ENCODE assay signal across 8 cellular contexts in genomic region chr10:33334839-33335549, GRCh38. TPM values are rescaled to one million over a fixed set of nuclear protein-coding genes. Genes with fewer than 3 reads are reported as not detected.
DNase-seq lines count a peak whose midpoint lies in the region; ATAC-seq and TF ChIP-seq lines count a peak whose summit lies in the region.

No MANE protein-coding gene starts in this region.

- H3K4me1 Mint-ChIP-seq in H9: peaks cover 30 to 37% of the 10 kb centered on the region in 2 experiments

- in situ Hi-C loops in astrocyte of the spinal cord (cut with HindIII; ENCODE audit: low sequenced_read_pairs): no loop called here

- H4K20me1 ChIP-seq in H9 (ENCODE audit: control insufficient read depth, insufficient read depth, insufficient read length): no peaks in the 10 kb centered on the region

- peaks cover 81% of the 10 kb centered on the region for H3K27me3 Mint-ChIP-seq in H9 (ENCODE audit: low read depth)

- H2BK5ac ChIP-seq in H9 (ENCODE audit: insufficient read length, low read length): no peak overlapping the region

- H3K23ac ChIP-seq in H9 (ENCODE audit: insufficient read length, low read depth, low read length): no peak overlapping the region

- no peaks in the 10 kb centered on the region; a peak in 2 of 5 replicates for H3K9me3 Mint-ChIP-seq in H9

- H3K27ac Mint-ChIP-seq in H9: no peak overlapping the region

- no peak overlapping the region for H2BK12ac ChIP-seq in H9 (ENCODE audit: insufficient read length, low read depth, low read length)

- H3K9ac ChIP-seq in H9 (ENCODE audit: extremely low read depth, insufficient read length, low read length): no peak overlapping the region

- no peaks in the 10 kb centered on the region for H3K79me2 ChIP-seq in H9 (ENCODE audit: insufficient read depth, low read length)

- H3K4me1 ChIP-seq in H9 (ENCODE audit: insufficient read depth, low read length): no peaks in the 10 kb centered on the region
- H3K4me1 ChIP-seq in Peyer's patch: peaks cover 0 to 14% (median 0%) of the 10 kb centered on the region in 4 donors
- H3K4me1 ChIP-seq in prostate gland (replicated peaks): no peaks in the 10 kb centered on the region

- peak overlapping the region; percentile 41 to 78 (median 61) for H3K4me3 ChIP-seq in Peyer's patch
- H3K4me3 ChIP-seq in astrocyte of the spinal cord (ENCODE audit: low read depth, low read length): peak overlapping the region; percentile 90
- peak overlapping the region; percentile 60 to 62 for H3K4me3 ChIP-seq in prostate gland

- no peak overlapping the region for H4K8ac ChIP-seq in H9 (replicated peaks; ENCODE audit: insufficient read length, low read depth, low read length)

- no peak overlapping the region for H4K91ac ChIP-seq in H9 (ENCODE audit: insufficient read length, low read depth, low read length)

- H3K4ac ChIP-seq in H9 (ENCODE audit: low read depth, low read length): no peak overlapping the region

- peak overlapping the region; percentile 70 to 84 for H3K4me3 Mint-ChIP-seq in H9

- H3K27ac ChIP-seq in H9 (ENCODE audit: insufficient read length, low read depth, low read length) (no peak overlapping the region), Peyer's patch (peak overlapping the region; percentile 64 to 88 (median 78)), prostate gland (peak overlapping the region; percentile 77 to 82)

- H3T11ph ChIP-seq in H9 (ENCODE audit: low read length): no peak overlapping the region

- H3K36me3 ChIP-seq in Peyer's patch (no peaks in the 10 kb centered on the region), prostate gland (no peaks in the 10 kb centered on the region)

- no peak overlapping the region for H3K14ac ChIP-seq in H9 (ENCODE audit: insufficient read depth, low read length)

- H3K23me2 ChIP-seq in H9 (ENCODE audit: insufficient read length, low read depth, low read length, poor library complexity, severe bottlenecking): peaks cover 27% of the 10 kb centered on the region

- H2AFZ ChIP-seq in H9 (ENCODE audit: low read length): no peak overlapping the region

- no peak overlapping the region for H2BK120ac ChIP-seq in H9 (ENCODE audit: low read depth, low read length, poor library complexity, severe bottlenecking)

- no peaks in the 10 kb centered on the region for H3K36me3 Mint-ChIP-seq in H9 (ENCODE audit: insufficient read depth in 1 of 3, low read depth in 3 of 3)

- ATAC-seq in GM21360 (IDR thresholded peaks at IDR 0.05; ENCODE audit: unreplicated experiment): no peak

- H4K5ac ChIP-seq in H9 (ENCODE audit: insufficient read length, low read depth, low read length): no peak overlapping the region

- intact Hi-C loops in prostate gland (cut with DNase I): loop anchor here (5.0 to 10.0 kb wide), 4 partner anchors 143 to 770 kb away; no protein-coding TSS in a partner anchor

- H2BK20ac ChIP-seq in H9 (ENCODE audit: low read depth, low read length, poor library complexity, severe bottlenecking): no peak overlapping the region

- H3K18ac ChIP-seq in H9 (ENCODE audit: insufficient read length, low read depth, low read length): no peak overlapping the region

- no peak overlapping the region for H3K56ac ChIP-seq in H9 (ENCODE audit: insufficient read length, low read depth, low read length)

- no peaks in the 10 kb centered on the region for H3K79me1 ChIP-seq in H9 (ENCODE audit: insufficient read depth, low read depth, low read length, poor library complexity, severe bottlenecking)

- peak overlapping the region; percentile 63 for H3K4me2 ChIP-seq in H9 (ENCODE audit: insufficient read depth, insufficient read length, low read length)

- H3K27me3 ChIP-seq in H9 (ENCODE audit: insufficient read depth, low read length): peaks cover 11% of the 10 kb centered on the region; the same call in 1 of the 2 replicates
- no peaks in the 10 kb centered on the region for H3K27me3 ChIP-seq in Peyer's patch
- H3K27me3 ChIP-seq in prostate gland (replicated peaks; ENCODE audit: insufficient read depth): no peaks in the 10 kb centered on the region

- no peak overlapping the region for H2AK5ac ChIP-seq in H9 (ENCODE audit: insufficient read length, low read length)

- H3K9me3 ChIP-seq in H9 (ENCODE audit: control insufficient read depth, low read depth, low read length) (no peaks in the 10 kb centered on the region), Peyer's patch (no peaks in the 10 kb centered on the region), prostate gland (no peaks in the 10 kb centered on the region)

- no CpG with 5 or more reads among the region's 63 CpGs for WGBS in H9 (ENCODE audit: extremely low coverage, insufficient read length, low lambda C conversion rate)
- 0% methylated on average over 51 of the region's 63 CpGs for WGBS in prostate gland

- peak in 9 of 14 donors; percentile 11 to 73 (median 34) for DNase-seq in C1 segment of cervical spinal cord (lab: John Stamatoyannopoulos, UW)
- DNase-seq in H9: peak; percentile 73
- DNase-seq in Peyer's patch: peak in 2 of 3 donors; percentile 72 to 82
- DNase-seq in astrocyte of the spinal cord (ENCODE audit: low read depth, low spot score): peak; percentile 94
- peak; percentile 85 for DNase-seq in hepatic stellate cell (ENCODE audit: low spot score)
- DNase-seq in prostate gland (ENCODE audit: low spot score): peak; percentile 70
- no peak for DNase-seq in activated gamma-delta T cell (lab: John Stamatoyannopoulos, UW)

- H2BK15ac ChIP-seq in H9 (ENCODE audit: low read depth, low read length): no peak overlapping the region

- peak in 1 of 2 donors; percentile 19 for TF ChIP-seq POLR2A in Peyer's patch (IDR thresholded peaks at IDR 0.05)
- TF ChIP-seq POLR2A in prostate gland (IDR thresholded peaks at IDR 0.05): no peak

- TF ChIP-seq CTCF in H9 (conservative IDR thresholded peaks at IDR 0.05) (peak; percentile 61), Peyer's patch (IDR thresholded peaks at IDR 0.05) (peak in 3 of 6 experiments; percentile 62 to 70 (median 67)), astrocyte of the spinal cord (IDR thresholded peaks at IDR 0.05; ENCODE audit: low read depth, low read length) (peak; percentile 64), prostate gland (IDR thresholded peaks at IDR 0.05) (peak; percentile 50 to 80 (median 61))

RNA-seq across cellular contexts. Expression of gene NRP1, which starts 0.5 kb away (rescaled TPM):
- total RNA-seq in H9 (2021) (4.1 and 4.6 TPM in 2 replicates), Peyer's patch (10 to 100 TPM; 17.7 to 47.0 (median 21.0) TPM), prostate gland (10 to 100 TPM; 23.0 to 37.1 TPM)
